Comparison of ENCODE assay signal across 8 cellular contexts in the genomic region with DNA sequence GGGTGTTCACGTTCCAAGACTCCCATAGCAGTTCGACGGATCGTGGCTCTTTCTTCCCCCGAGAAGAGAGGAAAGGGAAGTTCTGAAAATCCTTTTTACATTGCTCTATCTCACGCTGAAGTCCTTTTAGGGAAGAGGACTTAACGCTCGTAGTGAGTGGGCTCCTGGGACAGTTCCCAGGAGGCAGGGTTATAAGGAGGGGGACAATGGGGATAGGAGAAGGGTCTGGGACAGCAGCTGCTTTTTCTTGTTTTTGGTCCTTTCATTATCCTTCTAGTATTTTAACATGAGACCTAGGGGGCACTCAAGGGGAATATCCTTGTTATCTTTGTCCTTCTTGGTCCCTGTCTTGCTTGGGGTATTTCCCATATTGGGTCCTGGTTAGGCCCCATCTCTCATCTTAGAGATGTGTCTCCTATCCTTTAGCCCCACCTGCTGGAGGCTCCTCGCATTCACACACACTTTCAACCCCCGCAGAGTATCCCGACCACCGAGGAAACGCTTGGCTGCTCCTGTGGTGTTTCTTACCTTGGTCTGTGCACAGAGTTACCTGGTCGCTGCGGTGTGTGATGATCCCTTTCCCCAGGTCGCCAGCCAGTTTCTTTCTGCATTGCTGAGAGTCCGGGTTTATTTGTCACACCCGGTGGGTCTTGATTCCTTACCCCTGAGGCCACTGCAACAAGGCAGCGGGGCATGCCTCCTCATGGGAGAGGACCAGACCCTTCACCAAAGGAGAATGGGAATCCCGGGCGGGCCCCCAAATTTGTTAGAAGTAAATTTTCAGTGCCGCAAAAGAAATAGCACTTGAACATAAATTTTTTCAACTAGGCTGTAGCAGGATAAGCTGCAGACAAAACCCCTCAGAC. TPM values are rescaled to one million over a fixed set of nuclear protein-coding genes. Genes with fewer than 3 reads are reported as not detected.
DNase-seq lines count a peak whose midpoint lies in the region; ATAC-seq and TF ChIP-seq lines count a peak whose summit lies in the region.

No MANE protein-coding gene starts in this region.

- H3K9me3 ChIP-seq in right atrium auricular region (no peaks in the 10 kb centered on the region), sigmoid colon (no peaks in the 10 kb centered on the region)

- H3K4me1 ChIP-seq in right atrium auricular region: no peaks in the 10 kb centered on the region
- peaks cover 0 to 21% (median 14%) of the 10 kb centered on the region in 4 donors for H3K4me1 ChIP-seq in sigmoid colon

- peak; percentile 98 for ATAC-seq in GM21529 (IDR thresholded peaks at IDR 0.05; ENCODE audit: unreplicated experiment)

- no peaks in the 10 kb centered on the region for H3K36me3 ChIP-seq in right atrium auricular region
- peaks cover 0 to 3% (median 0%) of the 10 kb centered on the region in 4 donors for H3K36me3 ChIP-seq in sigmoid colon

- DNase-seq in Daoy (ENCODE audit: low read depth): peak; percentile 53
- DNase-seq in KBM-7: peak; percentile 78
- DNase-seq in SKM-1 (lab: John Stamatoyannopoulos, UW; ENCODE audit: unreplicated experiment): peak; percentile 25
- peak; percentile 40 for DNase-seq in activated naive CD8-positive, alpha-beta T cell treated with anti-CD3 and anti-CD28 coated beads, Interleukin-2, amount 50 U/mL, for 16 hours (ENCODE audit: low read depth, low spot score)
- no peak for DNase-seq in right atrium auricular region (ENCODE audit: low spot score)
- peak; percentile 77 for DNase-seq in sigmoid colon
- DNase-seq in epidermal melanocyte (ENCODE audit: insufficient read length, low spot score): no peak

- H3K27me3 ChIP-seq in right atrium auricular region: no peaks in the 10 kb centered on the region
- no peaks in the 10 kb centered on the region for H3K27me3 ChIP-seq in sigmoid colon

- TF ChIP-seq CTCF in right atrium auricular region (IDR thresholded peaks at IDR 0.05) (peak; percentile 72 to 81), sigmoid colon (IDR thresholded peaks at IDR 0.05) (peak; percentile 57 to 82 (median 69))

- in situ Hi-C loops in KBM-7 (cut with MboI; ENCODE audit: low pct_unique_long_range_greater_than_20kb, low sequenced_read_pairs): no loop called here

- 68 to 71% methylated on average over 22 of the region's 22 CpGs for WGBS in sigmoid colon, 2 donors

- H3K4me3 ChIP-seq in right atrium auricular region: no peak overlapping the region
- H3K4me3 ChIP-seq in sigmoid colon: no peak overlapping the region

- intact Hi-C loops in sigmoid colon (cut with DNase I): loop anchor here (2.0 to 5.0 kb wide), 3 partner anchors 63 to 257 kb away; partner anchors contain the start of genes CNST and TFB2M

- H3K27ac ChIP-seq in right atrium auricular region (no peak overlapping the region), sigmoid colon (peak overlapping the region in 2 of 4 donors; percentile 61 to 62)

- TF ChIP-seq EP300 in sigmoid colon (IDR thresholded peaks at IDR 0.05): no peak

- TF ChIP-seq POLR2A in sigmoid colon (IDR thresholded peaks at IDR 0.05): no peak

RNA-seq across cellular contexts. Expression of gene SCCPDH, which starts 29.7 kb away (rescaled TPM):
- 65.0 and 80.3 TPM in 2 replicates for total RNA-seq in Daoy (2014; rRNA removed; shearing (Covaris generic))
- total RNA-seq in right atrium auricular region (10 to 100 TPM; 21.4 to 23.1 TPM), sigmoid colon (10 to 100 TPM; 26.0 to 44.9 (median 36.4) TPM)
- 10 to 100 TPM; 16.6 to 23.4 (median 23.0) TPM for polyA plus RNA-seq in sigmoid colon

Comparison
In these comparisons a context has a peak if more than half of its experiments do, and no peak if none do; other contexts are left out.
1. DNase-seq: peak in Daoy (single experiment), KBM-7 (single experiment), SKM-1 (single experiment), activated naive CD8-positive, alpha-beta T cell treated with anti-CD3 and anti-CD28 coated beads, Interleukin-2, amount 50 U/mL, for 16 hours (single experiment) and sigmoid colon (single experiment); none in right atrium auricular region (single experiment) and epidermal melanocyte (single experiment).